ENCODE assay signal across 17 cellular contexts in genomic region chr1:18900303-18900841, GRCh38. TPM values are rescaled to one million over a fixed set of nuclear protein-coding genes. Genes with fewer than 3 reads are reported as not detected.
DNase-seq lines count a peak whose midpoint lies in the region; FAIRE-seq and TF ChIP-seq lines count a peak whose summit lies in the region.
"Had no signal": no experiment of that assay in that cellular context is flagged by ENCODE, and none has a peak within 500 bp of the region (broad histone marks: within the 10 kb centered on the region; RNA-seq: fewer than 3 reads in every experiment).

No MANE protein-coding gene starts in this region.

- H3K9me3 ChIP-seq in SJCRH30 (replicated peaks) = no peaks in the 10 kb centered on the region
- H3K9me3 ChIP-seq in skeletal muscle tissue (ENCODE audit: control insufficient read depth in 3 of 3, low read length in 3 of 3) = no peaks in the 10 kb centered on the region
- H3K9me3 ChIP-seq: upper lobe of left lung had no signal

- TF ChIP-seq CTCF in glutamatergic neuron (IDR thresholded peaks at IDR 0.05; ENCODE audit: partially characterized antibody, unreplicated experiment) = no peak

- H3K36me3 ChIP-seq in SJCRH30 = no peaks in the 10 kb centered on the region
- peaks cover 6 to 8% (median 7%) of the 10 kb centered on the region in 3 donors for H3K36me3 ChIP-seq in skeletal muscle tissue (ENCODE audit: control insufficient read depth in 3 of 3, insufficient read depth in 3 of 3, low read length in 3 of 3)
- H3K36me3 ChIP-seq: upper lobe of left lung had no signal

- H3K4me1 Mint-ChIP-seq in activated naive CD4-positive, alpha-beta T cell treated with anti-CD3 and anti-CD28 coated beads, Interleukin-2, amount 50 U/mL, for 24 hours = peaks cover 35% of the 10 kb centered on the region
- peaks cover 21% of the 10 kb centered on the region for H3K4me1 Mint-ChIP-seq in glutamatergic neuron (ENCODE audit: low read depth, unreplicated experiment)

- no peaks in the 10 kb centered on the region for H3K27me3 Mint-ChIP-seq in activated naive CD4-positive, alpha-beta T cell treated with anti-CD3 and anti-CD28 coated beads, Interleukin-2, amount 50 U/mL, for 24 hours
- H3K27me3 Mint-ChIP-seq in glutamatergic neuron (ENCODE audit: unreplicated experiment) = peaks cover 4% of the 10 kb centered on the region

- no peak for DNase-seq in activated naive CD4-positive, alpha-beta T cell treated with Interleukin-2 at 50 U/mL for 16 hours
- peak; percentile 58 to 75 for DNase-seq in SJCRH30
- DNase-seq in glutamatergic neuron = no peak
- no peak for DNase-seq in NCI-H69 (lab: John Stamatoyannopoulos, UW)
- DNase-seq in GM12892 (ENCODE audit: insufficient read length) = no peak
- DNase-seq in SKM-1 (lab: John Stamatoyannopoulos, UW; ENCODE audit: unreplicated experiment) = no peak
- DNase-seq: EL; NCI-H1436; PC-9; retina; stimulated activated CD4-positive, alpha-beta T cell treated with anti-CD3 and anti-CD28 coated beads, Interleukin-1b, Interleukin-23, amount 100 ng/mL, for 48 hours; upper lobe of left lung had no signal

- H3K4me3 Mint-ChIP-seq in activated naive CD4-positive, alpha-beta T cell treated with anti-CD3 and anti-CD28 coated beads, Interleukin-2, amount 50 U/mL, for 24 hours = peak overlapping the region; percentile 26
- H3K4me3 Mint-ChIP-seq in glutamatergic neuron (ENCODE audit: unreplicated experiment) = peak overlapping the region; percentile 49

- H3K36me3 Mint-ChIP-seq in activated naive CD4-positive, alpha-beta T cell treated with anti-CD3 and anti-CD28 coated beads, Interleukin-2, amount 50 U/mL, for 24 hours = no peaks in the 10 kb centered on the region
- H3K36me3 Mint-ChIP-seq in glutamatergic neuron (ENCODE audit: unreplicated experiment) = no peaks in the 10 kb centered on the region

- H3K27me3 ChIP-seq in SJCRH30 (no peaks in the 10 kb centered on the region), skeletal muscle tissue (ENCODE audit: control insufficient read depth in 3 of 3, insufficient read depth in 3 of 3, low read length in 3 of 3) (no peaks in the 10 kb centered on the region)
- H3K27me3 ChIP-seq: upper lobe of left lung had no signal

- H3K27ac ChIP-seq in SJCRH30 = no peak overlapping the region
- H3K27ac ChIP-seq in skeletal muscle tissue (ENCODE audit: low read depth, low read length) = no peak overlapping the region
- H3K27ac ChIP-seq: PC-9, upper lobe of left lung had no signal

- peak overlapping the region; percentile 35 for H3K27ac Mint-ChIP-seq in activated naive CD4-positive, alpha-beta T cell treated with anti-CD3 and anti-CD28 coated beads, Interleukin-2, amount 50 U/mL, for 24 hours
- no peak overlapping the region for H3K27ac Mint-ChIP-seq in glutamatergic neuron (ENCODE audit: unreplicated experiment)

- no peak overlapping the region for H3K4me3 ChIP-seq in SJCRH30
- peak overlapping the region in 1 of 3 donors; percentile 88 for H3K4me3 ChIP-seq in skeletal muscle tissue (ENCODE audit: low read length in 3 of 3)
- H3K4me3 ChIP-seq: PC-9, upper lobe of left lung had no signal

- H3K4me1 ChIP-seq in SJCRH30 (peaks cover 24% of the 10 kb centered on the region), skeletal muscle tissue (ENCODE audit: control insufficient read depth in 3 of 3, insufficient read depth in 3 of 3, low read length in 3 of 3) (peaks cover 21 to 40% (median 24%) of the 10 kb centered on the region in 3 donors)

- TF ChIP-seq POLR2A in GM12892 (IDR thresholded peaks at IDR 0.05; ENCODE audit: low read depth, low read length) = no peak

- no peak for FAIRE-seq in GM12892 (lab: Jason Lieb, UNC)
- FAIRE-seq: endometrium had no signal

- H3K9ac ChIP-seq in skeletal muscle tissue (ENCODE audit: low read depth in 1 of 3, low read length in 3 of 3) = peak overlapping the region in 2 of 3 donors; percentile 96

- no peaks in the 10 kb centered on the region for H3K9me3 Mint-ChIP-seq in activated naive CD4-positive, alpha-beta T cell treated with anti-CD3 and anti-CD28 coated beads, Interleukin-2, amount 50 U/mL, for 24 hours
- H3K9me3 Mint-ChIP-seq in glutamatergic neuron (ENCODE audit: unreplicated experiment) = peaks cover 7% of the 10 kb centered on the region

RNA-seq across cellular contexts. Expression of gene ALDH4A1, which starts 2.0 kb away (rescaled TPM):
- total RNA-seq in SJCRH30 (2014; rRNA removed; shearing (Covaris generic)) = 7.2 and 7.5 TPM in 2 replicates
- total RNA-seq in glutamatergic neuron (ENCODE audit: unreplicated experiment) (28.9 TPM), skeletal muscle tissue (6.3 TPM)
- polyA plus RNA-seq in GM12892 (2012; ENCODE audit: missing spikeins) = 2.8 TPM

RNA-seq across cellular contexts. Expression of gene TAS1R2, which starts 40.9 kb away (rescaled TPM):
- not detected in 2 replicates for total RNA-seq in SJCRH30 (2014; rRNA removed; shearing (Covaris generic))
- total RNA-seq in glutamatergic neuron (ENCODE audit: unreplicated experiment) (not detected), skeletal muscle tissue (not detected)
- polyA plus RNA-seq in GM12892 (2012; ENCODE audit: missing spikeins) = not detected
- total RNA-seq: cardiac septum, NCI-H460, PC-9, upper lobe of left lung had no signal

RNA-seq across cellular contexts. Expression of gene IFFO2, which starts 56.1 kb away (rescaled TPM):
- total RNA-seq in SJCRH30 (2014; rRNA removed; shearing (Covaris generic)) = 5.9 and 6.2 TPM in 2 replicates
- total RNA-seq in glutamatergic neuron (ENCODE audit: unreplicated experiment) (107 TPM), skeletal muscle tissue (3.7 TPM)
- 5.6 TPM for polyA plus RNA-seq in GM12892 (2012; ENCODE audit: missing spikeins)

Comparison
In these comparisons a context has a peak if more than half of its experiments do, and no peak if none do; other contexts are left out.
1. DNase-seq: peak in SJCRH30 (2 of 2); none in activated naive CD4-positive, alpha-beta T cell treated with Interleukin-2 at 50 U/mL for 16 hours (single experiment), glutamatergic neuron (single experiment), NCI-H69 (single experiment), GM12892 (single experiment) and SKM-1 (single experiment).
2. RNA of gene IFFO2, which starts 56.1 kb away (total RNA-seq): 107 TPM in glutamatergic neuron (single experiment); 5.9 to 6.2 TPM in SJCRH30 and 3.7 TPM in skeletal muscle tissue (single experiment); every median in the first group is over 10 times any median in the second.